Comparison of ENCODE assay signal across 38 cellular contexts in genomic region chr6:23465912-23466311, GRCh38.
"Had no signal": no experiment of that assay in that cellular context is flagged by ENCODE, and none has a peak within 500 bp of the region (broad histone marks: within the 10 kb centered on the region; RNA-seq: fewer than 3 reads in every experiment).

No MANE protein-coding gene starts in this region.

- H3K36me3 Mint-ChIP-seq: activated naive CD4-positive, alpha-beta T cell treated with anti-CD3 and anti-CD28 coated beads, Interleukin-2, amount 10 ng/mL, durations not matched to agents 7 days and 5 days; activated naive CD4-positive, alpha-beta T cell treated with anti-CD3 and anti-CD28 coated beads, Interleukin-2, amount 50 U/mL, for 24 hours; activated naive CD8-positive, alpha-beta T cell; activated naive CD8-positive, alpha-beta T cell treated with anti-CD3 and anti-CD28 coated beads for 36 hours; activated naive CD8-positive, alpha-beta T cell treated with anti-CD3 and anti-CD28 coated beads, Interleukin-2, amount 10 ng/mL, durations not matched to agents 7 days and 5 days had no signal

- H3K36me3 ChIP-seq: adrenal gland, ascending aorta, brain microvascular endothelial cell, breast epithelium, cardiac muscle cell had no signal

- H3K9me3 Mint-ChIP-seq: activated naive CD4-positive, alpha-beta T cell treated with anti-CD3 and anti-CD28 coated beads, Interleukin-2, amount 50 U/mL, for 72 hours; activated T-helper 1 cell treated with anti-CD3 and anti-CD28 coated beads, Interleukin-12 subunit alpha, Interleukin-12 subunit beta, Interleukin-2, Interleukin-4 antibody, amounts not matched to agents 30 ng/mL and 10 ng/mL and 1 ng/mL, durations not matched to agents 14 hours and 24 hours and 36 hours; activated T-helper 2 cell treated with anti-CD3 and anti-CD28 coated beads, Interferon-gamma antibody, Interleukin-2, Interleukin-4, amounts not matched to agents 10 μg/mL and 5 μg/mL and 100 μg/mL, durations not matched to agents 14 hours and 24 hours and 36 hours had no signal

- H3K9me3 ChIP-seq: adrenal gland, ascending aorta, body of pancreas, breast epithelium had no signal

- DNase-seq: activated effector memory CD4-positive, alpha-beta T cell treated with anti-CD3 and anti-CD28 coated beads, Interleukin-2, amount 50 U/mL, for 16 hours; activated effector memory CD4-positive, alpha-beta T cell treated with Interleukin-2 at 50 U/mL for 16 hours; activated gamma-delta T cell; activated gamma-delta T cell treated with Interleukin-2 at 50 U/mL for 16 hours; activated naive CD4-positive, alpha-beta T cell; activated naive CD4-positive, alpha-beta T cell treated with anti-CD3 and anti-CD28 coated beads for 36 hours; activated naive CD4-positive, alpha-beta T cell treated with anti-CD3 and anti-CD28 coated beads, Interleukin-2, amount 10 ng/mL, durations not matched to agents 7 days and 5 days; activated naive CD4-positive, alpha-beta T cell treated with anti-CD3 and anti-CD28 coated beads, Interleukin-2, amount 50 U/mL, for 16 hours; activated naive CD4-positive, alpha-beta T cell treated with Interleukin-2 at 50 U/mL for 16 hours; activated naive CD8-positive, alpha-beta T cell treated with anti-CD3 and anti-CD28 coated beads for 36 hours; activated naive CD8-positive, alpha-beta T cell treated with anti-CD3 and anti-CD28 coated beads, Interleukin-2, amount 10 ng/mL, durations not matched to agents 7 days and 5 days; activated naive CD8-positive, alpha-beta T cell treated with anti-CD3 and anti-CD28 coated beads, Interleukin-2, amount 50 U/mL, for 24 hours; activated T-cell treated with anti-CD3 and anti-CD28 coated beads, Interleukin-2, amount 50 U/mL, for 1 hour; activated T-cell treated with anti-CD3 and anti-CD28 coated beads, Interleukin-2, amount 50 U/mL, for 24 hours; activated T-cell treated with anti-CD3 and anti-CD28 coated beads, Interleukin-2, amount 50 U/mL, for 4 hours; activated T-cell treated with anti-CD3 and anti-CD28 coated beads, Interleukin-2, amount 50 U/mL, for 48 hours; activated T-cell treated with anti-CD3 and anti-CD28 coated beads, Interleukin-2, amount 50 U/mL, for 72 hours; adrenal gland; amniotic stem cell; amygdala; anterior cingulate cortex; aorta; body of pancreas; brain microvascular endothelial cell; caudate nucleus; central memory CD4-positive, alpha-beta T cell; cerebellar nuclear complex had no signal

- H3K27me3 Mint-ChIP-seq: activated naive CD4-positive, alpha-beta T cell treated with anti-CD3 and anti-CD28 coated beads, Interleukin-2, amount 10 ng/mL, durations not matched to agents 7 days and 5 days; activated naive CD4-positive, alpha-beta T cell treated with anti-CD3 and anti-CD28 coated beads, Interleukin-2, amount 50 U/mL, for 24 hours; activated naive CD8-positive, alpha-beta T cell; activated naive CD8-positive, alpha-beta T cell treated with anti-CD3 and anti-CD28 coated beads for 36 hours; activated naive CD8-positive, alpha-beta T cell treated with anti-CD3 and anti-CD28 coated beads, Interleukin-2, amount 10 ng/mL, durations not matched to agents 7 days and 5 days; activated naive CD8-positive, alpha-beta T cell treated with anti-CD3 and anti-CD28 coated beads, Interleukin-2, amount 50 U/mL, for 24 hours; activated T-cell treated with anti-CD3 and anti-CD28 coated beads, Interleukin-2, amount 50 U/mL, for 24 hours; activated T-helper 17 cell treated with anti-CD3 and anti-CD28 coated beads, Interleukin-2, amount 50 U/mL, for 72 hours; brain; central memory CD8-positive, alpha-beta T cell had no signal

- H3K4me3 Mint-ChIP-seq: activated naive CD4-positive, alpha-beta T cell treated with anti-CD3 and anti-CD28 coated beads for 36 hours; activated naive CD4-positive, alpha-beta T cell treated with anti-CD3 and anti-CD28 coated beads, Interleukin-2, amount 10 ng/mL, durations not matched to agents 7 days and 5 days; activated naive CD4-positive, alpha-beta T cell treated with anti-CD3 and anti-CD28 coated beads, Interleukin-2, amount 50 U/mL, for 24 hours; activated naive CD8-positive, alpha-beta T cell; activated naive CD8-positive, alpha-beta T cell treated with anti-CD3 and anti-CD28 coated beads for 36 hours; activated naive CD8-positive, alpha-beta T cell treated with anti-CD3 and anti-CD28 coated beads, Interleukin-2, amount 10 ng/mL, durations not matched to agents 7 days and 5 days; activated naive CD8-positive, alpha-beta T cell treated with anti-CD3 and anti-CD28 coated beads, Interleukin-2, amount 50 U/mL, for 24 hours; activated T-cell treated with anti-CD3 and anti-CD28 coated beads, Interleukin-2, amount 50 U/mL, for 24 hours; activated T-cell treated with anti-CD3 and anti-CD28 coated beads, Interleukin-2, amount 50 U/mL, for 4 hours; activated T-cell treated with anti-CD3 and anti-CD28 coated beads, Interleukin-2, amount 50 U/mL, for 72 hours; activated T-helper 1 cell treated with anti-CD3 and anti-CD28 coated beads, Interleukin-12 subunit alpha, Interleukin-12 subunit beta, Interleukin-2, Interleukin-4 antibody, amounts not matched to agents 30 ng/mL and 10 ng/mL and 1 ng/mL, durations not matched to agents 14 hours and 24 hours and 36 hours; activated T-helper 17 cell treated with anti-CD3 and anti-CD28 coated beads, Interleukin-2, amount 50 U/mL, for 72 hours; brain; central memory CD8-positive, alpha-beta T cell had no signal

- H3K27me3 ChIP-seq: adrenal gland, ascending aorta, body of pancreas, brain microvascular endothelial cell, breast epithelium, cardiac muscle cell had no signal

- H3K4me3 ChIP-seq: adrenal gland, ascending aorta, body of pancreas, breast epithelium, cardiac muscle cell had no signal

- H3K27ac Mint-ChIP-seq: activated naive CD4-positive, alpha-beta T cell treated with anti-CD3 and anti-CD28 coated beads for 36 hours; activated naive CD4-positive, alpha-beta T cell treated with anti-CD3 and anti-CD28 coated beads, Interleukin-2, amount 10 ng/mL, durations not matched to agents 7 days and 5 days; activated naive CD4-positive, alpha-beta T cell treated with anti-CD3 and anti-CD28 coated beads, Interleukin-2, amount 50 U/mL, for 24 hours; activated naive CD4-positive, alpha-beta T cell treated with anti-CD3 and anti-CD28 coated beads, Interleukin-2, amount 50 U/mL, for 72 hours; activated naive CD8-positive, alpha-beta T cell; activated naive CD8-positive, alpha-beta T cell treated with anti-CD3 and anti-CD28 coated beads for 36 hours; activated naive CD8-positive, alpha-beta T cell treated with anti-CD3 and anti-CD28 coated beads, Interleukin-2, amount 10 ng/mL, durations not matched to agents 7 days and 5 days; activated naive CD8-positive, alpha-beta T cell treated with anti-CD3 and anti-CD28 coated beads, Interleukin-2, amount 50 U/mL, for 24 hours; activated T-cell treated with anti-CD3 and anti-CD28 coated beads, Interleukin-2, amount 50 U/mL, for 24 hours; activated T-cell treated with anti-CD3 and anti-CD28 coated beads, Interleukin-2, amount 50 U/mL, for 72 hours; activated T-helper 1 cell treated with anti-CD3 and anti-CD28 coated beads, Interleukin-12 subunit alpha, Interleukin-12 subunit beta, Interleukin-2, Interleukin-4 antibody, amounts not matched to agents 30 ng/mL and 10 ng/mL and 1 ng/mL, durations not matched to agents 14 hours and 24 hours and 36 hours; activated T-helper 17 cell treated with anti-CD3 and anti-CD28 coated beads, Interleukin-2, amount 50 U/mL, for 72 hours; activated T-helper 2 cell treated with anti-CD3 and anti-CD28 coated beads, Interferon-gamma antibody, Interleukin-2, Interleukin-4, amounts not matched to agents 10 μg/mL and 5 μg/mL and 100 μg/mL, durations not matched to agents 14 hours and 24 hours and 36 hours had no signal

- H3K27ac ChIP-seq: adrenal gland, ascending aorta, body of pancreas, brain microvascular endothelial cell, breast epithelium, cardiac muscle cell had no signal

- ATAC-seq: activated naive CD4-positive, alpha-beta T cell treated with anti-CD3 and anti-CD28 coated beads, Interleukin-2, amount 50 U/mL, for 72 hours; activated naive CD8-positive, alpha-beta T cell treated with anti-CD3 and anti-CD28 coated beads, Interleukin-2, amount 50 U/mL, for 24 hours; activated T-cell treated with anti-CD3 and anti-CD28 coated beads, Interleukin-2, amount 50 U/mL, for 4 hours; activated T-cell treated with anti-CD3 and anti-CD28 coated beads, Interleukin-2, amount 50 U/mL, for 72 hours; activated T-helper 17 cell treated with anti-CD3 and anti-CD28 coated beads, Interleukin-2, amount 50 U/mL, for 72 hours; body of pancreas had no signal

- H3K4me1 Mint-ChIP-seq: activated naive CD4-positive, alpha-beta T cell treated with anti-CD3 and anti-CD28 coated beads, Interleukin-2, amount 10 ng/mL, durations not matched to agents 7 days and 5 days; activated naive CD4-positive, alpha-beta T cell treated with anti-CD3 and anti-CD28 coated beads, Interleukin-2, amount 50 U/mL, for 24 hours; activated naive CD8-positive, alpha-beta T cell treated with anti-CD3 and anti-CD28 coated beads for 36 hours; activated naive CD8-positive, alpha-beta T cell treated with anti-CD3 and anti-CD28 coated beads, Interleukin-2, amount 10 ng/mL, durations not matched to agents 7 days and 5 days; activated naive CD8-positive, alpha-beta T cell treated with anti-CD3 and anti-CD28 coated beads, Interleukin-2, amount 50 U/mL, for 24 hours; activated T-helper 17 cell treated with anti-CD3 and anti-CD28 coated beads, Interleukin-2, amount 50 U/mL, for 72 hours; central memory CD8-positive, alpha-beta T cell had no signal
